Comparison of ENCODE assay signal across 9 cellular contexts in genomic region chr10:124717911-124718734, GRCh38. TPM values are rescaled to one million over a fixed set of nuclear protein-coding genes. Genes with fewer than 3 reads are reported as not detected.
A peak's percentile ranks its signal among the peaks of the same experiment; 100 is the strongest.
DNase-seq lines count a peak whose midpoint lies in the region; ATAC-seq and TF ChIP-seq lines count a peak whose summit lies in the region.
"Had no signal": no experiment of that assay in that cellular context is flagged by ENCODE, and none has a peak within 500 bp of the region (broad histone marks: within the 10 kb centered on the region; RNA-seq: fewer than 3 reads in every experiment).

No MANE protein-coding gene starts in this region.

- WGBS in adrenal gland, 4 donors, result 51 to 72% (median 54%) methylated on average over 10 to 12 of the region's 12 CpGs

- no peak for TF ChIP-seq CTCF in adrenal gland (IDR thresholded peaks at IDR 0.05)

- H3K27ac ChIP-seq in adrenal gland, result peak overlapping the region; percentile 16 to 83 (median 60)
- H3K27ac ChIP-seq in muscle layer of duodenum (ENCODE audit: low read length), result peak overlapping the region; percentile 79
- H3K27ac ChIP-seq: 22Rv1 had no signal

- H3K27me3 ChIP-seq in adrenal gland (no peaks in the 10 kb centered on the region), muscle layer of duodenum (ENCODE audit: low read depth, low read length) (no peaks in the 10 kb centered on the region)

- intact Hi-C loops in adrenal gland (cut with DNase I), result no loop called here

- peak overlapping the region; percentile 87 for H3K4me3 Mint-ChIP-seq in T-helper 17 cell
- H3K4me3 Mint-ChIP-seq in stimulated activated naive B cell treated with anti-CD40 and anti-IgM and Interleukin-4, amounts not matched to agents 10 μg/mL and 1 μg/mL and 100 μg/mL, for 72 hours, result peak overlapping the region; percentile 58 to 76

- peak; percentile 50 for ATAC-seq in HG03342 (IDR thresholded peaks at IDR 0.05; ENCODE audit: unreplicated experiment)
- ATAC-seq in T-helper 17 cell, result peak; percentile 85
- ATAC-seq in stimulated activated naive B cell treated with anti-CD40 and anti-IgM and Interleukin-4, amounts not matched to agents 10 μg/mL and 1 μg/mL and 100 μg/mL, for 72 hours (replicated peaks), result peak; percentile 81 to 85

- H3K36me3 Mint-ChIP-seq in T-helper 17 cell (ENCODE audit: low read depth), result peaks cover 2% of the 10 kb centered on the region
- peaks cover 8 to 19% of the 10 kb centered on the region in 2 donors for H3K36me3 Mint-ChIP-seq in stimulated activated naive B cell treated with anti-CD40 and anti-IgM and Interleukin-4, amounts not matched to agents 10 μg/mL and 1 μg/mL and 100 μg/mL, for 72 hours

- no peak for TF ChIP-seq POLR2A in adrenal gland (IDR thresholded peaks at IDR 0.05)

- peak overlapping the region; percentile 99 for H3K27ac Mint-ChIP-seq in T-helper 17 cell
- peak overlapping the region; percentile 72 for H3K27ac Mint-ChIP-seq in stimulated activated naive B cell treated with anti-CD40 and anti-IgM and Interleukin-4, amounts not matched to agents 10 μg/mL and 1 μg/mL and 100 μg/mL, for 72 hours

- peaks cover 78% of the 10 kb centered on the region for H3K4me1 Mint-ChIP-seq in T-helper 17 cell
- H3K4me1 Mint-ChIP-seq in stimulated activated naive B cell treated with anti-CD40 and anti-IgM and Interleukin-4, amounts not matched to agents 10 μg/mL and 1 μg/mL and 100 μg/mL, for 72 hours, result peaks cover 64 to 87% of the 10 kb centered on the region in 2 donors

- H3K4me1 ChIP-seq in adrenal gland (replicated peaks in 1 of 2) (peaks cover 61 to 87% of the 10 kb centered on the region in 2 donors), muscle layer of duodenum (ENCODE audit: control insufficient read depth in 1 of 2, insufficient read depth in 2 of 2, low read length in 2 of 2) (peaks cover 41 to 74% of the 10 kb centered on the region in 2 donors)

- no peak overlapping the region for H3K4me3 ChIP-seq in adrenal gland
- H3K4me3 ChIP-seq in muscle layer of duodenum (ENCODE audit: low read depth in 1 of 2, low read length in 2 of 2), result peak overlapping the region in 1 of 2 donors; percentile 12

- H3K9me3 ChIP-seq in T-helper 17 cell (ENCODE audit: control insufficient read depth, low read length, poor library complexity, severe bottlenecking) (no peaks in the 10 kb centered on the region), adrenal gland (replicated peaks in 1 of 3) (no peaks in the 10 kb centered on the region), muscle layer of duodenum (ENCODE audit: control insufficient read depth in 1 of 2, low read length in 2 of 2) (no peaks in the 10 kb centered on the region)

- H3K27me3 Mint-ChIP-seq in T-helper 17 cell, result no peaks in the 10 kb centered on the region
- no peaks in the 10 kb centered on the region for H3K27me3 Mint-ChIP-seq in stimulated activated naive B cell treated with anti-CD40 and anti-IgM and Interleukin-4, amounts not matched to agents 10 μg/mL and 1 μg/mL and 100 μg/mL, for 72 hours

- no peaks in the 10 kb centered on the region for H3K36me3 ChIP-seq in adrenal gland (replicated peaks in 1 of 2)
- no peaks in the 10 kb centered on the region for H3K36me3 ChIP-seq in muscle layer of duodenum (ENCODE audit: control insufficient read depth in 1 of 2, insufficient read depth in 2 of 2, low read length in 2 of 2)

- H3K9me3 Mint-ChIP-seq in stimulated activated naive B cell treated with anti-CD40 and anti-IgM and Interleukin-4, amounts not matched to agents 10 μg/mL and 1 μg/mL and 100 μg/mL, for 72 hours, result no peaks in the 10 kb centered on the region

- DNase-seq in DMS 273 (lab: John Stamatoyannopoulos, UW; ENCODE audit: unreplicated experiment) (peak; percentile 29), DMS 273 treated with DMSO at 0.1 percent for 48 hours (lab: John Stamatoyannopoulos, UW) (no peak), T-helper 17 cell (peak; percentile 51 to 79 (median 57)), adrenal gland (peak in 2 of 7 donors; percentile 55 to 63), NCI-H226 (no peak)
- peak; percentile 87 for DNase-seq in stimulated activated naive B cell treated with anti-CD40 and anti-IgM and Interleukin-4, amounts not matched to agents 10 μg/mL and 1 μg/mL and 100 μg/mL, for 72 hours

RNA-seq across cellular contexts. Expression of gene FAM53B, which starts 26.1 kb away (rescaled TPM):
- total RNA-seq in T-helper 17 cell, result 10 to 100 TPM; 68.5 to 69.2 TPM
- total RNA-seq in adrenal gland, result 10 to 100 TPM; 37.7 to 90.9 (median 82.3) TPM
- polyA plus RNA-seq in adrenal gland, result 10 to 100 TPM; 15.1 to 56.7 (median 17.8) TPM

Comparison
In these comparisons a context has a peak if more than half of its experiments do, and no peak if none do; other contexts are left out.
1. DNase-seq: peak in DMS 273 (single experiment), T-helper 17 cell (3 of 3) and stimulated activated naive B cell treated with anti-CD40 and anti-IgM and Interleukin-4, amounts not matched to agents 10 μg/mL and 1 μg/mL and 100 μg/mL, for 72 hours (single experiment); none in DMS 273 treated with DMSO at 0.1 percent for 48 hours (single experiment) and NCI-H226 (single experiment).
2. Peak in every context shown above with its lines, with median percentiles within 50 percentile points of each other: ATAC-seq.